In genomic region chr3:123586131-123586530, GRCh38 we compare ENCODE assay signal across 1 cellular context.
A peak's percentile ranks its signal among the peaks of the same experiment; 100 is the strongest.
TF ChIP-seq lines count a peak whose summit lies in the region.

No MANE protein-coding gene starts in this region.

TF ChIP-seq in HepG2, 621 proteins besides CTCF, POLR2A, EP300 and RAD21 (continued from another document):
- TF ChIP-seq MTERF4 (CRISPR knock-in tag; IDR thresholded peaks at IDR 0.05): no peak
- TF ChIP-seq SP5 (CRISPR knock-in tag; IDR thresholded peaks at IDR 0.05; ENCODE audit: borderline replicate concordance, low read depth): peak; percentile 70; the same call in 1 of the 2 replicates
- peak; percentile 49; the same call in 1 of the 2 replicates for TF ChIP-seq FOSL2 (CRISPR knock-in tag; IDR thresholded peaks at IDR 0.05)
- TF ChIP-seq KMT2B (CRISPR knock-in tag; IDR thresholded peaks at IDR 0.05): peak; percentile 54; the same call in 1 of the 2 replicates
- TF ChIP-seq ZBTB20 (CRISPR knock-in tag; IDR thresholded peaks at IDR 0.05; ENCODE audit: borderline replicate concordance, low read depth): no peak
- TF ChIP-seq KAT7 (CRISPR knock-in tag; IDR thresholded peaks at IDR 0.05; ENCODE audit: borderline replicate concordance): peak; percentile 37; the same call in 1 of the 2 replicates
- no peak for TF ChIP-seq ZNF747 (CRISPR knock-in tag; IDR thresholded peaks at IDR 0.05; ENCODE audit: borderline replicate concordance)
- TF ChIP-seq ZNF644 (CRISPR knock-in tag; IDR thresholded peaks at IDR 0.05; ENCODE audit: low read depth): 0 out of 2 replicates have a peak, but pooled peaks have one; percentile 33
- peak; percentile 63 for TF ChIP-seq HMGXB3 (CRISPR knock-in tag; IDR thresholded peaks at IDR 0.05; ENCODE audit: borderline replicate concordance)
- 0 out of 2 replicates have a peak, but pooled peaks have one; percentile 29 for TF ChIP-seq ZBTB34 (CRISPR knock-in tag; IDR thresholded peaks at IDR 0.05)
- TF ChIP-seq NFYB (CRISPR knock-in tag; IDR thresholded peaks at IDR 0.05): 0 out of 2 replicates have a peak, but pooled peaks have one; percentile 25
- peak; percentile 55; the same call in 1 of the 2 replicates for TF ChIP-seq ZSCAN9 (CRISPR knock-in tag; IDR thresholded peaks at IDR 0.05; ENCODE audit: borderline replicate concordance)
- 0 out of 2 replicates have a peak, but pooled peaks have one; percentile 12 for TF ChIP-seq HDAC1 (CRISPR knock-in tag; IDR thresholded peaks at IDR 0.05)
- peak; percentile 56; the same call in 1 of the 2 replicates for TF ChIP-seq SAP130 (CRISPR knock-in tag; IDR thresholded peaks at IDR 0.05; ENCODE audit: low read depth)
- TF ChIP-seq ATF5 (CRISPR knock-in tag; IDR thresholded peaks at IDR 0.05; ENCODE audit: low read depth): no peak
- peak; percentile 100 for TF ChIP-seq ZKSCAN5 (CRISPR knock-in tag; IDR thresholded peaks at IDR 0.05)
- peak; percentile 60 for TF ChIP-seq POLR2AphosphoS5 (IDR thresholded peaks at IDR 0.05; ENCODE audit: low read depth, low read length)
- TF ChIP-seq POLR2G (IDR thresholded peaks at IDR 0.05; ENCODE audit: low read depth, low read length): peak; percentile 49
- no peak for TF ChIP-seq CREB1 (IDR thresholded peaks at IDR 0.05)
- TF ChIP-seq CREB1 (CRISPR knock-in tag; IDR thresholded peaks at IDR 0.05): no peak
- peak; percentile 8 for TF ChIP-seq ZEB1 (IDR thresholded peaks at IDR 0.05; ENCODE audit: insufficient replicate concordance, low read depth)
- peak; percentile 53 for TF ChIP-seq SALL1 (CRISPR knock-in tag; IDR thresholded peaks at IDR 0.05)
- 0 out of 2 replicates have a peak, but pooled peaks have one; percentile 16 for TF ChIP-seq KAT8 (CRISPR knock-in tag; IDR thresholded peaks at IDR 0.05)
- no peak for TF ChIP-seq SOX13 (IDR thresholded peaks at IDR 0.05)
- TF ChIP-seq SOX13 (CRISPR knock-in tag; conservative IDR thresholded peaks at IDR 0.05 in 1 of 2, IDR thresholded peaks at IDR 0.05 in 1 of 2): 0 out of 4 replicates have a peak, but pooled peaks of 1 of the 2 experiments have one; percentile 9
- TF ChIP-seq SNAPC2 (CRISPR knock-in tag; IDR thresholded peaks at IDR 0.05): no peak
- peak; percentile 27; the same call in 1 of the 2 replicates for TF ChIP-seq NFYC (CRISPR knock-in tag; IDR thresholded peaks at IDR 0.05)
- TF ChIP-seq SOX6 (IDR thresholded peaks at IDR 0.05): no peak
- no peak for TF ChIP-seq SOX6 (CRISPR knock-in tag; IDR thresholded peaks at IDR 0.05)
- TF ChIP-seq PBX2 (CRISPR knock-in tag; IDR thresholded peaks at IDR 0.05): no peak
- TF ChIP-seq HNF4A (CRISPR knock-in tag; IDR thresholded peaks at IDR 0.05): no peak
- peak; percentile 60 for TF ChIP-seq TEAD3 (CRISPR knock-in tag; optimal IDR thresholded peaks at IDR 0.05; ENCODE audit: borderline replicate concordance)
- 0 out of 2 replicates have a peak, but pooled peaks have one; percentile 33 for TF ChIP-seq DRAP1 (CRISPR knock-in tag; IDR thresholded peaks at IDR 0.05)
- 0 out of 2 replicates have a peak, but pooled peaks have one; percentile 22 for TF ChIP-seq CBX5 (CRISPR knock-in tag; IDR thresholded peaks at IDR 0.05; ENCODE audit: borderline replicate concordance)
- no peak for TF ChIP-seq SALL2 (CRISPR knock-in tag; IDR thresholded peaks at IDR 0.05)
- 0 out of 2 replicates have a peak, but pooled peaks have one; percentile 4 for TF ChIP-seq ZNF430 (CRISPR knock-in tag; IDR thresholded peaks at IDR 0.05)
- TF ChIP-seq ZNF558 (CRISPR knock-in tag; IDR thresholded peaks at IDR 0.05; ENCODE audit: borderline replicate concordance): no peak
- peak; percentile 94 for TF ChIP-seq ZSCAN22 (CRISPR knock-in tag; IDR thresholded peaks at IDR 0.05)
